In genomic region chr15:39426552-39427532, GRCh38 we compare ENCODE assay signal across 8 cellular contexts.
DNase-seq lines count a peak whose midpoint lies in the region; ATAC-seq, FAIRE-seq and TF ChIP-seq lines count a peak whose summit lies in the region.

No MANE protein-coding gene starts in this region.

- H3K4me1 ChIP-seq in right lobe of liver (no peaks in the 10 kb centered on the region), HepG2 (ENCODE audit: insufficient read depth, low read length) (peaks cover 42% of the 10 kb centered on the region), mucosa of descending colon (ENCODE audit: low read depth) (no peaks in the 10 kb centered on the region)

- TF ChIP-seq POLR2A in right lobe of liver (IDR thresholded peaks at IDR 0.05): no peak
- TF ChIP-seq POLR2A in HepG2 (IDR thresholded peaks at IDR 0.05; ENCODE audit: insufficient read depth in 1 of 2, low read depth in 2 of 2, low read length in 2 of 2): no peak

- H3K4me2 ChIP-seq in HepG2 (ENCODE audit: low read depth, low read length): no peak overlapping the region

- CTCF ChIA-PET in HepG2 (lab: Yijun Ruan, JAX; ENCODE audit: low intra/inter-chr PET ratio, low total read pairs): no interaction called here

- no peaks in the 10 kb centered on the region for H4K20me1 ChIP-seq in HepG2 (ENCODE audit: insufficient read depth, low read length)

- intact Hi-C loops in right lobe of liver (cut with DNase I): no loop called here
- intact Hi-C loops in HepG2 (cut with micrococcal nuclease; ENCODE audit: unreplicated experiment): no loop called here
- intact Hi-C loops in mucosa of descending colon (cut with DNase I, micrococcal nuclease): no loop called here

- ATAC-seq in right lobe of liver (peak; percentile 46 to 64 (median 58)), HepG2 (no peak), HG03175 (IDR thresholded peaks at IDR 0.05; ENCODE audit: unreplicated experiment) (peak; percentile 82), SK-N-SH treated with all-trans-retinoic acid at 6 μM for 48 hours (peak; percentile 77), mucosa of descending colon (peak; percentile 74)

- WGBS in right lobe of liver (ENCODE audit: insufficient coverage, low coverage, low lambda C conversion rate, missing lambda C conversion rate): 54% methylated on average over 10 of the region's 19 CpGs
- 89% methylated on average over 19 of the region's 19 CpGs for WGBS in HepG2 (ENCODE audit: low lambda C conversion rate)

- TF ChIP-seq CTCF in right lobe of liver (IDR thresholded peaks at IDR 0.05) (no peak), HepG2 (CRISPR knock-in tag; IDR thresholded peaks at IDR 0.05) (no peak), mucosa of descending colon (IDR thresholded peaks at IDR 0.05) (no peak)

- H3K4me3 ChIP-seq in right lobe of liver (no peak overlapping the region), HepG2 (replicated peaks in 1 of 3; ENCODE audit: insufficient read depth in 1 of 3, low read depth in 2 of 3, low read length in 3 of 3) (no peak overlapping the region), mucosa of descending colon (no peak overlapping the region)

- no peak overlapping the region for H2AFZ ChIP-seq in HepG2 (ENCODE audit: low read length)

- H3K9me3 ChIP-seq in right lobe of liver (no peaks in the 10 kb centered on the region), HepG2 (ENCODE audit: low read length) (no peaks in the 10 kb centered on the region), mucosa of descending colon (no peaks in the 10 kb centered on the region)

- BruUV-seq in HepG2 (replicated peaks; lab: Mats Ljungman, UMichigan): no TSS peak

- H3K27ac ChIP-seq in right lobe of liver: no peak overlapping the region
- no peak overlapping the region for H3K27ac ChIP-seq in HepG2 (ENCODE audit: extremely low read length, insufficient read depth, low read length)

- peak in 2 of 3 donors; percentile 34 to 57 for DNase-seq in right lobe of liver
- DNase-seq in HepG2 (ENCODE audit: low spot score): no peak
- peak; percentile 67 for DNase-seq in activated naive CD4-positive, alpha-beta T cell treated with anti-CD3 and anti-CD28 coated beads, Interleukin-2, amount 50 U/mL, for 16 hours
- DNase-seq in mucosa of descending colon: peak; percentile 34 to 71 (median 36)
- DNase-seq in stimulated activated CD8-positive, alpha-beta memory T cell treated with anti-CD3 and anti-CD28 coated beads, Interleukin-7, amount 100 ng/mL, for 24 hours (ENCODE audit: low read depth): peak; percentile 68
- DNase-seq in inferior parietal cortex (ENCODE audit: extremely low spot score): no peak

- in situ Hi-C loops in HepG2 (cut with HindIII; ENCODE audit: extremely low pct_ligation_motif_present, low pct_unique_long_range_greater_than_20kb): no loop called here

- H3K36me3 ChIP-seq in right lobe of liver (no peaks in the 10 kb centered on the region), HepG2 (replicated peaks in 1 of 2; ENCODE audit: control insufficient read depth in 1 of 2, insufficient read depth in 2 of 2, low read length in 2 of 2) (no peaks in the 10 kb centered on the region), mucosa of descending colon (ENCODE audit: low read depth) (no peaks in the 10 kb centered on the region)

- no peak for TF ChIP-seq EP300 in HepG2 (IDR thresholded peaks at IDR 0.05; ENCODE audit: low read depth in 2 of 2, low read length in 2 of 2)
- no peak for TF ChIP-seq EP300 in HepG2 (CRISPR knock-in tag; IDR thresholded peaks at IDR 0.05; ENCODE audit: borderline replicate concordance)

- POLR2A ChIA-PET in HepG2 (lab: Yijun Ruan, JAX): no interaction called here

- H3K9ac ChIP-seq in HepG2 (ENCODE audit: insufficient read depth, low read depth, low read length): no peak overlapping the region

- no peak for TF ChIP-seq RAD21 in HepG2 (CRISPR knock-in tag; IDR thresholded peaks at IDR 0.05)

- no peaks in the 10 kb centered on the region for H3K79me2 ChIP-seq in HepG2 (ENCODE audit: insufficient read depth, low read length)

- no peak for FAIRE-seq in HepG2 (lab: Jason Lieb, UNC)

- H3K27me3 ChIP-seq in right lobe of liver (no peaks in the 10 kb centered on the region), HepG2 (ENCODE audit: control insufficient read depth in 1 of 2, insufficient read depth in 2 of 2, low read length in 2 of 2) (no peaks in the 10 kb centered on the region)

TF ChIP-seq in HepG2, 621 proteins besides CTCF, POLR2A, EP300 and RAD21 (continues in another document):
- TF ChIP-seq ZNF350 (CRISPR knock-in tag; IDR thresholded peaks at IDR 0.05; ENCODE audit: borderline replicate concordance, low read depth) (no peak), ZBTB37 (CRISPR knock-in tag; IDR thresholded peaks at IDR 0.05) (no peak), ZNF770 (CRISPR knock-in tag; IDR thresholded peaks at IDR 0.05) (no peak)

TF ChIP-seq in SK-N-SH treated with all-trans-retinoic acid at 6 μM for 48 hours, 23 proteins besides CTCF, POLR2A, EP300 and RAD21:
- TF ChIP-seq PATZ1 (CRISPR knock-in tag; IDR thresholded peaks at IDR 0.05; ENCODE audit: borderline replicate concordance) (no peak), PPARA (CRISPR knock-in tag; IDR thresholded peaks at IDR 0.05; ENCODE audit: borderline replicate concordance) (no peak), ISL1 (CRISPR knock-in tag; IDR thresholded peaks at IDR 0.05) (no peak), RARB (CRISPR knock-in tag; IDR thresholded peaks at IDR 0.05) (no peak), GLIS3 (CRISPR knock-in tag; IDR thresholded peaks at IDR 0.05) (no peak), ZC3H10 (CRISPR knock-in tag; IDR thresholded peaks at IDR 0.05) (no peak), SNAI2 (CRISPR knock-in tag; IDR thresholded peaks at IDR 0.05) (no peak), BACH2 (CRISPR knock-in tag; IDR thresholded peaks at IDR 0.05; ENCODE audit: borderline replicate concordance) (no peak), ZFP3 (CRISPR knock-in tag; IDR thresholded peaks at IDR 0.05) (no peak), ARNTL (CRISPR knock-in tag; IDR thresholded peaks at IDR 0.05; ENCODE audit: borderline replicate concordance, low read depth) (no peak), CSDC2 (CRISPR knock-in tag; IDR thresholded peaks at IDR 0.05) (no peak), ESRRG (CRISPR knock-in tag; IDR thresholded peaks at IDR 0.05) (no peak), OSR1 (CRISPR knock-in tag; IDR thresholded peaks at IDR 0.05) (no peak)

Comparison
In these comparisons a context has a peak if more than half of its experiments do, and no peak if none do; other contexts are left out.
1. DNase-seq: peak in right lobe of liver (2 of 3), activated naive CD4-positive, alpha-beta T cell treated with anti-CD3 and anti-CD28 coated beads, Interleukin-2, amount 50 U/mL, for 16 hours (single experiment), mucosa of descending colon (3 of 3) and stimulated activated CD8-positive, alpha-beta memory T cell treated with anti-CD3 and anti-CD28 coated beads, Interleukin-7, amount 100 ng/mL, for 24 hours (single experiment); none in HepG2 (single experiment) and inferior parietal cortex (single experiment).